ENCODE assay signal across 1 cellular context in genomic region chr4:174629265-174629664, GRCh38.
TF ChIP-seq lines count a peak whose summit lies in the region.

No MANE protein-coding gene starts in this region.

TF ChIP-seq in K562, 482 proteins besides CTCF, POLR2A, EP300 and RAD21 (continued from another document):
- TF ChIP-seq, protein P1, sequence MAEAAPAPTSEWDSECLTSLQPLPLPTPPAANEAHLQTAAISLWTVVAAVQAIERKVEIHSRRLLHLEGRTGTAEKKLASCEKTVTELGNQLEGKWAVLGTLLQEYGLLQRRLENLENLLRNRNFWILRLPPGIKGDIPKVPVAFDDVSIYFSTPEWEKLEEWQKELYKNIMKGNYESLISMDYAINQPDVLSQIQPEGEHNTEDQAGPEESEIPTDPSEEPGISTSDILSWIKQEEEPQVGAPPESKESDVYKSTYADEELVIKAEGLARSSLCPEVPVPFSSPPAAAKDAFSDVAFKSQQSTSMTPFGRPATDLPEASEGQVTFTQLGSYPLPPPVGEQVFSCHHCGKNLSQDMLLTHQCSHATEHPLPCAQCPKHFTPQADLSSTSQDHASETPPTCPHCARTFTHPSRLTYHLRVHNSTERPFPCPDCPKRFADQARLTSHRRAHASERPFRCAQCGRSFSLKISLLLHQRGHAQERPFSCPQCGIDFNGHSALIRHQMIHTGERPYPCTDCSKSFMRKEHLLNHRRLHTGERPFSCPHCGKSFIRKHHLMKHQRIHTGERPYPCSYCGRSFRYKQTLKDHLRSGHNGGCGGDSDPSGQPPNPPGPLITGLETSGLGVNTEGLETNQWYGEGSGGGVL (CRISPR knock-in tag; IDR thresholded peaks at IDR 0.05), result no peak
- TF ChIP-seq MCM2 (IDR thresholded peaks at IDR 0.05; ENCODE audit: low read depth) (no peak), U2AF2 (optimal IDR thresholded peaks at IDR 0.05; ENCODE audit: low read depth, low read length) (no peak)
- TF ChIP-seq, protein P2, sequence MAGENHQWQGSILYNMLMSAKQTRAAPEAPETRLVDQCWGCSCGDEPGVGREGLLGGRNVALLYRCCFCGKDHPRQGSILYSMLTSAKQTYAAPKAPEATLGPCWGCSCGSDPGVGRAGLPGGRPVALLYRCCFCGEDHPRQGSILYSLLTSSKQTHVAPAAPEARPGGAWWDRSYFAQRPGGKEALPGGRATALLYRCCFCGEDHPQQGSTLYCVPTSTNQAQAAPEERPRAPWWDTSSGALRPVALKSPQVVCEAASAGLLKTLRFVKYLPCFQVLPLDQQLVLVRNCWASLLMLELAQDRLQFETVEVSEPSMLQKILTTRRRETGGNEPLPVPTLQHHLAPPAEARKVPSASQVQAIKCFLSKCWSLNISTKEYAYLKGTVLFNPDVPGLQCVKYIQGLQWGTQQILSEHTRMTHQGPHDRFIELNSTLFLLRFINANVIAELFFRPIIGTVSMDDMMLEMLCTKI (IDR thresholded peaks at IDR 0.05; ENCODE audit: partially characterized antibody), result no peak
